In genomic region chr20:19986419-19986818, GRCh38 we compare ENCODE assay signal across 13 cellular contexts. TPM values are rescaled to one million over a fixed set of nuclear protein-coding genes. Genes with fewer than 3 reads are reported as not detected.
DNase-seq lines count a peak whose midpoint lies in the region; ATAC-seq and TF ChIP-seq lines count a peak whose summit lies in the region.
"Had no signal": no experiment of that assay in that cellular context is flagged by ENCODE, and none has a peak within 500 bp of the region (broad histone marks: within the 10 kb centered on the region; RNA-seq: fewer than 3 reads in every experiment).

No MANE protein-coding gene starts in this region.

- H3K4me1 ChIP-seq in BLaER1 treated with 17β-estradiol and CSF1 and Interleukin-3, amounts not matched to agents 10 nM and 100 nM = peaks cover 7 to 100% (median 53%) of the 10 kb centered on the region in 10 experiments
- H3K4me1 ChIP-seq in SJSA1 (replicated peaks) (peaks cover 42% of the 10 kb centered on the region), fibroblast of lung (ENCODE audit: control insufficient read depth, extremely low read depth, insufficient read depth, low read length) (peaks cover 32% of the 10 kb centered on the region), psoas muscle (peaks cover 41% of the 10 kb centered on the region)

- H4K20me1 ChIP-seq in BLaER1 treated with 17β-estradiol and CSF1 and Interleukin-3, amounts not matched to agents 10 nM and 100 nM = peaks cover 12 to 100% (median 100%) of the 10 kb centered on the region in 11 experiments; a peak in 21 of 22 replicates
- no peaks in the 10 kb centered on the region for H4K20me1 ChIP-seq in fibroblast of lung (ENCODE audit: control insufficient read depth, extremely low read depth, insufficient read depth, low read length)
- H4K20me1 ChIP-seq: BLaER1 had no signal

- peak; percentile 49 to 87 (median 66) for ATAC-seq in psoas muscle
- ATAC-seq in GM21576 (IDR thresholded peaks at IDR 0.05; ENCODE audit: unreplicated experiment) = no peak
- no peak for ATAC-seq in GM19328 (IDR thresholded peaks at IDR 0.05; ENCODE audit: unreplicated experiment)
- no peak for ATAC-seq in activated CD4-positive, alpha-beta T cell treated with anti-CD3 and anti-CD28 coated beads for 36 hours
- ATAC-seq: T-cell had no signal

- DNase-seq in SJSA1 (ENCODE audit: low read depth in 1 of 2, low spot score in 2 of 2) (peak; percentile 18 to 53), fibroblast of lung (ENCODE audit: low read depth in 2 of 2) (peak; percentile 60 to 74), psoas muscle (no peak), NCI-H2081 treated with DMSO at 0.1 percent for 48 hours (lab: John Stamatoyannopoulos, UW) (no peak)
- DNase-seq in activated CD4-positive, alpha-beta T cell treated with anti-CD3 and anti-CD28 coated beads for 36 hours = no peak
- DNase-seq: activated CD8-positive, alpha-beta memory T cell treated with anti-CD3 and anti-CD28 coated beads for 24 hours; erythroblast; NCI-H1105; T-cell had no signal

- peak overlapping the region in 2 of 11 experiments; percentile 4 to 23; a peak in 1 of 22 replicates for H3K9ac ChIP-seq in BLaER1 treated with 17β-estradiol and CSF1 and Interleukin-3, amounts not matched to agents 10 nM and 100 nM
- no peak overlapping the region for H3K9ac ChIP-seq in fibroblast of lung (ENCODE audit: insufficient read depth, low read length)
- H3K9ac ChIP-seq: BLaER1 had no signal

- H3K36me3 ChIP-seq in BLaER1 treated with 17β-estradiol and CSF1 and Interleukin-3, amounts not matched to agents 10 nM and 100 nM = peaks cover 11 to 100% (median 98%) of the 10 kb centered on the region in 11 experiments; a peak in 21 of 22 replicates
- H3K36me3 ChIP-seq in SJSA1 (peaks cover 30% of the 10 kb centered on the region), fibroblast of lung (ENCODE audit: control insufficient read depth, insufficient read depth, low read length) (no peaks in the 10 kb centered on the region), psoas muscle (ENCODE audit: insufficient read depth in 1 of 2, low read depth in 1 of 2) (peaks cover 0 to 18% of the 10 kb centered on the region in 2 donors)

- H3K79me2 ChIP-seq in fibroblast of lung (ENCODE audit: control insufficient read depth, insufficient read depth, low read length) = peaks cover 96% of the 10 kb centered on the region

- H3K4me1 Mint-ChIP-seq in activated CD4-positive, alpha-beta T cell treated with anti-CD3 and anti-CD28 coated beads for 36 hours = no peaks in the 10 kb centered on the region
- H3K4me1 Mint-ChIP-seq: T-cell had no signal

- TF ChIP-seq CTCF in fibroblast of lung (conservative IDR thresholded peaks at IDR 0.05 in 1 of 2, IDR thresholded peaks at IDR 0.05 in 1 of 2; ENCODE audit: low read depth in 1 of 2, low read length in 2 of 2) (no peak), psoas muscle (IDR thresholded peaks at IDR 0.05) (no peak)

- WGBS in psoas muscle, 3 donors = 17 to 25% (median 19%) methylated on average over 6 of the region's 6 CpGs

- peak overlapping the region in 2 of 11 experiments; percentile 13; a peak in 1 of 22 replicates for H3K27ac ChIP-seq in BLaER1 treated with 17β-estradiol and CSF1 and Interleukin-3, amounts not matched to agents 10 nM and 100 nM
- H3K27ac ChIP-seq in SJSA1 (no peak overlapping the region), fibroblast of lung (ENCODE audit: insufficient read depth, low read length) (peak overlapping the region; percentile 66), psoas muscle (peak overlapping the region; percentile 47)
- H3K27ac ChIP-seq: BLaER1 had no signal

- no peak overlapping the region for H3K27ac Mint-ChIP-seq in activated CD4-positive, alpha-beta T cell treated with anti-CD3 and anti-CD28 coated beads for 36 hours
- H3K27ac Mint-ChIP-seq: T-cell had no signal

- H3K9me3 ChIP-seq in BLaER1 treated with 17β-estradiol and CSF1 and Interleukin-3, amounts not matched to agents 10 nM and 100 nM (replicated peaks in 1 of 11) = peaks cover 0 to 11% (median 0%) of the 10 kb centered on the region in 11 experiments; a peak in 1 of 22 replicates
- H3K9me3 ChIP-seq in SJSA1 (replicated peaks) (no peaks in the 10 kb centered on the region), fibroblast of lung (ENCODE audit: control insufficient read depth, insufficient read depth, low read depth, low read length) (no peaks in the 10 kb centered on the region), psoas muscle (no peaks in the 10 kb centered on the region)

- peak overlapping the region in 6 of 11 experiments; percentile 13 to 86 (median 36); a peak in 11 of 22 replicates for H3K4me2 ChIP-seq in BLaER1 treated with 17β-estradiol and CSF1 and Interleukin-3, amounts not matched to agents 10 nM and 100 nM
- H3K4me2 ChIP-seq in fibroblast of lung (ENCODE audit: extremely low read depth, insufficient read depth, low read length) = peak overlapping the region; percentile 58
- H3K4me2 ChIP-seq: BLaER1 had no signal

- POLR2A ChIA-PET in activated CD4-positive, alpha-beta T cell treated with anti-CD3 and anti-CD28 coated beads for 36 hours (lab: Charles Lee) = no interaction called here

- no peak overlapping the region for H3K4me3 Mint-ChIP-seq in activated CD4-positive, alpha-beta T cell treated with anti-CD3 and anti-CD28 coated beads for 36 hours
- H3K4me3 Mint-ChIP-seq: T-cell had no signal

- H3K9me3 Mint-ChIP-seq in activated CD4-positive, alpha-beta T cell treated with anti-CD3 and anti-CD28 coated beads for 36 hours (ENCODE audit: low read depth) = no peaks in the 10 kb centered on the region
- H3K9me3 Mint-ChIP-seq: T-cell had no signal

- no peak overlapping the region for H2AFZ ChIP-seq in fibroblast of lung (ENCODE audit: low read length)

- no peak overlapping the region for H3K4me3 ChIP-seq in BLaER1 treated with 17β-estradiol and CSF1 and Interleukin-3, amounts not matched to agents 10 nM and 100 nM
- no peak overlapping the region for H3K4me3 ChIP-seq in SJSA1
- no peak overlapping the region for H3K4me3 ChIP-seq in fibroblast of lung (replicated peaks in 1 of 4; ENCODE audit: control extremely low read depth in 1 of 4, insufficient read depth in 1 of 4, low read depth in 3 of 4, low read length in 4 of 4)
- H3K4me3 ChIP-seq in psoas muscle = no peak overlapping the region
- H3K4me3 ChIP-seq: BLaER1 had no signal

- CTCF ChIA-PET in activated CD4-positive, alpha-beta T cell treated with anti-CD3 and anti-CD28 coated beads for 36 hours (lab: Charles Lee) = no interaction called here

- H3K36me3 Mint-ChIP-seq in activated CD4-positive, alpha-beta T cell treated with anti-CD3 and anti-CD28 coated beads for 36 hours (ENCODE audit: low read depth) = no peaks in the 10 kb centered on the region
- H3K36me3 Mint-ChIP-seq: T-cell had no signal

- no peaks in the 10 kb centered on the region for H3K27me3 ChIP-seq in BLaER1 treated with 17β-estradiol and CSF1 and Interleukin-3, amounts not matched to agents 10 nM and 100 nM
- no peaks in the 10 kb centered on the region for H3K27me3 ChIP-seq in SJSA1 (replicated peaks)
- H3K27me3 ChIP-seq in fibroblast of lung (ENCODE audit: control insufficient read depth, insufficient read depth, low read length) = no peaks in the 10 kb centered on the region
- H3K27me3 ChIP-seq in psoas muscle (ENCODE audit: insufficient read depth in 3 of 3, low read length in 2 of 3) = no peaks in the 10 kb centered on the region
- H3K27me3 ChIP-seq: BLaER1 had no signal

- intact Hi-C loops in psoas muscle (cut with DNase I) = no loop called here
- intact Hi-C loops in activated CD4-positive, alpha-beta T cell treated with anti-CD3 and anti-CD28 coated beads for 36 hours (cut with DNase I, micrococcal nuclease) = no loop called here

- H3K27me3 Mint-ChIP-seq in activated CD4-positive, alpha-beta T cell treated with anti-CD3 and anti-CD28 coated beads for 36 hours = peaks cover 11% of the 10 kb centered on the region

RNA-seq across cellular contexts. Expression of gene NAA20, which starts 30.7 kb away (rescaled TPM):
- total RNA-seq in SJSA1 (2014; rRNA removed; shearing (Covaris generic)) = 50.0 and 71.7 TPM in 2 replicates
- total RNA-seq in fibroblast of lung (37.8 and 42.4 TPM in 2 replicates), psoas muscle (100 to 1,000 TPM in 1 of 4 donors, 10 to 100 TPM in 3; 64.2 to 121 (median 89.5) TPM)
- polyA plus RNA-seq in fibroblast of lung (82.6 and 83.2 TPM in 2 replicates), psoas muscle (100 to 1,000 TPM in 2 of 3 donors, 10 to 100 TPM in 1; 95.4 to 114 (median 112) TPM)
- polyA plus RNA-seq in fibroblast of lung (2012) = 63.0 and 72.7 TPM in 2 replicates
- polyA minus RNA-seq in fibroblast of lung (ENCODE audit: low replicate concordance) = 3.9 and 8.1 TPM in 2 replicates
- total RNA-seq in activated CD4-positive, alpha-beta T cell treated with anti-CD3 and anti-CD28 coated beads for 36 hours = 10 to 100 TPM; 58.6 to 88.7 TPM

Comparison
In these comparisons a context has a peak if more than half of its experiments do, and no peak if none do; other contexts are left out.
1. DNase-seq: peak in SJSA1 (2 of 2) and fibroblast of lung (2 of 2); none in psoas muscle (0 of 2), NCI-H2081 treated with DMSO at 0.1 percent for 48 hours (single experiment) and activated CD4-positive, alpha-beta T cell treated with anti-CD3 and anti-CD28 coated beads for 36 hours (single experiment).
2. ATAC-seq: peak in psoas muscle (4 of 4); none in GM21576 (single experiment), GM19328 (single experiment) and activated CD4-positive, alpha-beta T cell treated with anti-CD3 and anti-CD28 coated beads for 36 hours (single experiment).